In the genomic region with DNA sequence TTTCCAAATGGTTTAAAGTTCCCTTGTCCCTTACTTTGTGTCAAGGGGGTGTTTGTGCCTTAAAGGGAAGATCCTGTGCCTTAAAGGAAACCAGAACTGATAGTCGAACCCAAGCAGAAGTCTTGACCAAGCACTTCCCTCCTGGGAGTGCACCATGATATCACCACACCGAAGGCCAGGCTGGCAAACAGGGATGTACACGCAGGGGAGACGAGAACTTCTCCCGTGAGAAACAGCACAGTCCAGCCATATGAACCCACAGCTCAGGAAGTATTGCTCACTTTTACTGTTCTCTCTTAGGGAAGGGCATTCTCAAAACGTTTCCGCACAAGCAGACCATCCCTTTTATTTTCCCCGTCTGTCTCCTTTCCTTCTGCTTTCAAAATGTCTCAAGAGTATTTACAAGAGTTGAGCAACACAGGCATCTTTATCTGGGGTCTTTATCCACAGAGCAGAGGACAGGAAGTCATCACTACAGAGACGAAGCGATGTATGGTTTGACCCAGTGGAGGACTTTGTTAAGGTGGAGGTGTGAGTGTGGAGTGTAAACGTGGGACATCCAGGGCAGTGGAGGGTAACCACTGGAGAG, we compare ENCODE assay signal across 8 cellular contexts. TPM values are rescaled to one million over a fixed set of nuclear protein-coding genes. Genes with fewer than 3 reads are reported as not detected.
DNase-seq lines count a peak whose midpoint lies in the region; ATAC-seq and TF ChIP-seq lines count a peak whose summit lies in the region.

No MANE protein-coding gene starts in this region.

- H3K9ac ChIP-seq in liver (ENCODE audit: low read depth in 1 of 2, low read length in 2 of 2) = peak overlapping the region in 1 of 2 donors; percentile 61

- H3K27ac ChIP-seq in adipose tissue (ENCODE audit: low read depth, low read length) (peak overlapping the region; percentile 34), liver (ENCODE audit: low read depth in 1 of 2, low read length in 2 of 2) (peak overlapping the region; percentile 66 to 70), thyroid gland (peak overlapping the region; percentile 49 to 65 (median 61))

- TF ChIP-seq CTCF in liver (IDR thresholded peaks at IDR 0.05; ENCODE audit: low read depth, low read length, missing input control) (no peak), thyroid gland (IDR thresholded peaks at IDR 0.05) (peak in 1 of 6 experiments; percentile 1)

- H3K9me3 ChIP-seq in liver (ENCODE audit: control insufficient read depth in 4 of 4, low read length in 3 of 4) (no peaks in the 10 kb centered on the region), thyroid gland (no peaks in the 10 kb centered on the region)

- H3K4me1 ChIP-seq in liver (ENCODE audit: control insufficient read depth in 4 of 4, insufficient read depth in 4 of 4, low read length in 3 of 4) (peaks cover 0 to 11% (median 5%) of the 10 kb centered on the region in 4 donors), thyroid gland (peaks cover 6 to 46% of the 10 kb centered on the region in 2 donors)

- 24 to 55% (median 25%) methylated on average over 11 of the region's 11 CpGs for WGBS in adipose tissue, 3 donors
- 61% methylated on average over 11 of the region's 11 CpGs for WGBS in liver
- 45 to 55% methylated on average over 11 of the region's 11 CpGs for WGBS in thyroid gland, 2 donors

- peak; percentile 61 for ATAC-seq in Right ventricle myocardium inferior
- ATAC-seq in activated CD4-positive, CD25-positive, alpha-beta regulatory T cell treated with anti-CD3 and anti-CD28 coated beads, Interleukin-2, amount 50 U/mL, for 24 hours = no peak
- ATAC-seq in GM18511 (IDR thresholded peaks at IDR 0.05; ENCODE audit: unreplicated experiment) = no peak

- no peak for DNase-seq in Right ventricle myocardium inferior (ENCODE audit: missing footprints)
- no peak for DNase-seq in cardiac septum (ENCODE audit: low spot score)
- no peak for DNase-seq in thyroid gland
- DNase-seq in stimulated activated CD4-positive, alpha-beta T cell treated with anti-CD3 and anti-CD28 coated beads, Interleukin-15, amount 100 ng/mL, for 24 hours = no peak

- H3K4me3 ChIP-seq in liver (ENCODE audit: low read depth in 1 of 3, low read length in 3 of 3) (peak overlapping the region in 1 of 3 donors; percentile 30), thyroid gland (replicated peaks in 1 of 3) (no peak overlapping the region)

- TF ChIP-seq POLR2A in thyroid gland (IDR thresholded peaks at IDR 0.05) = no peak

- intact Hi-C loops in Right ventricle myocardium inferior (cut with DNase I) = loop anchor here (2.0 kb wide), 1 partner anchor 22 kb away; no protein-coding TSS in a partner anchor
- intact Hi-C loops in cardiac septum (cut with DNase I) = loop anchor here (2.0 kb wide), 1 partner anchor 22 kb away; no protein-coding TSS in a partner anchor
- intact Hi-C loops in thyroid gland (cut with DNase I) = no loop called here

- no peak for TF ChIP-seq RAD21 in liver (IDR thresholded peaks at IDR 0.05)

- H3K36me3 ChIP-seq in liver (ENCODE audit: control insufficient read depth in 4 of 4, insufficient read depth in 3 of 4, low read depth in 1 of 4, low read length in 3 of 4) (no peaks in the 10 kb centered on the region), thyroid gland (no peaks in the 10 kb centered on the region)

- H3K27me3 ChIP-seq in liver (ENCODE audit: control insufficient read depth in 4 of 4, insufficient read depth in 4 of 4, low read length in 3 of 4) (no peaks in the 10 kb centered on the region), thyroid gland (no peaks in the 10 kb centered on the region)

TF ChIP-seq in liver, 16 proteins besides CTCF, POLR2A, EP300 and RAD21:
- no peak for TF ChIP-seq TAF1 (conservative IDR thresholded peaks at IDR 0.05)
- TF ChIP-seq, protein P1, sequence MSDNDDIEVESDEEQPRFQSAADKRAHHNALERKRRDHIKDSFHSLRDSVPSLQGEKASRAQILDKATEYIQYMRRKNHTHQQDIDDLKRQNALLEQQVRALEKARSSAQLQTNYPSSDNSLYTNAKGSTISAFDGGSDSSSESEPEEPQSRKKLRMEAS (IDR thresholded peaks at IDR 0.05) = peak; percentile 29

RNA-seq across cellular contexts. Expression of a gene that starts 12.8 kb away (rescaled TPM):
- total RNA-seq in Right ventricle myocardium inferior (27.5 TPM), cardiac septum (26.4 TPM), liver (10 to 100 TPM; 14.8 to 34.3 TPM), thyroid gland (10 to 100 TPM; 36.2 to 52.8 (median 43.4) TPM)
- polyA plus RNA-seq in adipose tissue (100 to 1,000 TPM in 1 of 3 donors, 10 to 100 TPM in 2; 54.0 to 299 (median 65.1) TPM), liver (10 to 100 TPM; 12.5 to 22.3 TPM)

RNA-seq across cellular contexts. Expression of a gene that starts 48.6 kb away (rescaled TPM):
- total RNA-seq in Right ventricle myocardium inferior (3.2 TPM), cardiac septum (5.3 TPM), liver (1 to 10 TPM; 4.7 to 5.1 TPM), thyroid gland (10 to 100 TPM; 10.4 to 16.5 (median 15.3) TPM)
- polyA plus RNA-seq in adipose tissue (1 to 10 TPM; 1.2 to 9.1 (median 7.4) TPM), liver (1 to 10 TPM; 2.2 to 4.0 TPM)
